In genomic region chr11:73140213-73141030, GRCh38 we compare ENCODE assay signal across 7 cellular contexts. TPM values are rescaled to one million over a fixed set of nuclear protein-coding genes. Genes with fewer than 3 reads are reported as not detected.
DNase-seq lines count a peak whose midpoint lies in the region; ATAC-seq and TF ChIP-seq lines count a peak whose summit lies in the region.

No MANE protein-coding gene starts in this region.

- H4K20me1 ChIP-seq in MM.1S (ENCODE audit: insufficient read depth, low read length) = no peaks in the 10 kb centered on the region; the same call in 1 of the 2 replicates

- peak overlapping the region; percentile 96 for H3K4me3 ChIP-seq in MM.1S (ENCODE audit: low read length)

- peaks cover 10% of the 10 kb centered on the region for H3K36me3 ChIP-seq in MM.1S (replicated peaks; ENCODE audit: insufficient read depth, low read length)

- no peaks in the 10 kb centered on the region for H3K9me3 ChIP-seq in MM.1S (replicated peaks; ENCODE audit: insufficient read depth, low read length)

- no peaks in the 10 kb centered on the region for H3K9me3 Mint-ChIP-seq in activated naive CD4-positive, alpha-beta T cell treated with anti-CD3 and anti-CD28 coated beads, Interleukin-2, amount 50 U/mL, for 24 hours
- H3K9me3 Mint-ChIP-seq in progenitor cell of endocrine pancreas (ENCODE audit: low read depth) = no peaks in the 10 kb centered on the region

- peaks cover 34% of the 10 kb centered on the region for H3F3A ChIP-seq in MM.1S (ENCODE audit: insufficient read depth, low read length)

- no peaks in the 10 kb centered on the region for H3K9me2 ChIP-seq in MM.1S (replicated peaks; ENCODE audit: insufficient read depth, low read length)

- peak; percentile 3 for ATAC-seq in left ventricle myocardium superior
- ATAC-seq in GM18520 (IDR thresholded peaks at IDR 0.05; ENCODE audit: unreplicated experiment) = no peak

- peaks cover 65% of the 10 kb centered on the region for H3K79me2 ChIP-seq in MM.1S (ENCODE audit: low read length)

- H3K4me1 Mint-ChIP-seq in activated naive CD4-positive, alpha-beta T cell treated with anti-CD3 and anti-CD28 coated beads, Interleukin-2, amount 50 U/mL, for 24 hours = peaks cover 57% of the 10 kb centered on the region
- peaks cover 29% of the 10 kb centered on the region for H3K4me1 Mint-ChIP-seq in progenitor cell of endocrine pancreas (ENCODE audit: low read depth)

- TF ChIP-seq CTCF in GM10266 (IDR thresholded peaks at IDR 0.05; ENCODE audit: control insufficient read depth, insufficient read depth, low read depth, missing control alignments) (no peak), MM.1S (IDR thresholded peaks at IDR 0.05; ENCODE audit: low read length) (no peak), progenitor cell of endocrine pancreas (IDR thresholded peaks at IDR 0.05; ENCODE audit: unreplicated experiment) (no peak)

- peak overlapping the region; percentile 80 for H3K27ac Mint-ChIP-seq in activated naive CD4-positive, alpha-beta T cell treated with anti-CD3 and anti-CD28 coated beads, Interleukin-2, amount 50 U/mL, for 24 hours
- peak overlapping the region; percentile 90 for H3K27ac Mint-ChIP-seq in progenitor cell of endocrine pancreas

- peak overlapping the region; percentile 98 for H3K4me3 Mint-ChIP-seq in activated naive CD4-positive, alpha-beta T cell treated with anti-CD3 and anti-CD28 coated beads, Interleukin-2, amount 50 U/mL, for 24 hours
- H3K4me3 Mint-ChIP-seq in progenitor cell of endocrine pancreas (ENCODE audit: low read depth) = peak overlapping the region; percentile 89

- H3K27me3 Mint-ChIP-seq in activated naive CD4-positive, alpha-beta T cell treated with anti-CD3 and anti-CD28 coated beads, Interleukin-2, amount 50 U/mL, for 24 hours = no peaks in the 10 kb centered on the region
- no peaks in the 10 kb centered on the region for H3K27me3 Mint-ChIP-seq in progenitor cell of endocrine pancreas

- peaks cover 2% of the 10 kb centered on the region for H3K36me3 Mint-ChIP-seq in activated naive CD4-positive, alpha-beta T cell treated with anti-CD3 and anti-CD28 coated beads, Interleukin-2, amount 50 U/mL, for 24 hours
- no peaks in the 10 kb centered on the region for H3K36me3 Mint-ChIP-seq in progenitor cell of endocrine pancreas (ENCODE audit: insufficient read depth)

- no peaks in the 10 kb centered on the region for H3K27me3 ChIP-seq in MM.1S (replicated peaks; ENCODE audit: insufficient read depth, low read length)

- H3K4me2 ChIP-seq in MM.1S (ENCODE audit: low read depth, low read length) = peak overlapping the region; percentile 69

- peaks cover 37% of the 10 kb centered on the region for H3K4me1 ChIP-seq in MM.1S (ENCODE audit: low read length)

- H2AFZ ChIP-seq in MM.1S (ENCODE audit: low read length) = no peak overlapping the region

- DNase-seq in GM10266 (ENCODE audit: extremely low spot score) = peak; percentile 31
- peak; percentile 68 for DNase-seq in MM.1S
- DNase-seq in left ventricle myocardium superior = peak; percentile 60
- DNase-seq in progenitor cell of endocrine pancreas (ENCODE audit: low spot score, unreplicated experiment) = no peak
- no peak for DNase-seq in HPDE6-E6E7 (ENCODE audit: extremely low spot score)

- H3K9ac ChIP-seq in MM.1S (ENCODE audit: low read length) = peak overlapping the region; percentile 87

- intact Hi-C loops in left ventricle myocardium superior (cut with micrococcal nuclease) = loop anchor here (10.0 kb wide), 1 partner anchor 306 kb away; no protein-coding TSS in a partner anchor

- H3K27ac ChIP-seq in MM.1S (ENCODE audit: low read length) = peak overlapping the region; percentile 99; the same call in 1 of the 2 replicates

RNA-seq across cellular contexts. Expression of gene FCHSD2, which starts 1.7 kb away (rescaled TPM):
- total RNA-seq in left ventricle myocardium superior = 32.7 TPM
- 28.4 and 35.4 TPM in 2 replicates for total RNA-seq in progenitor cell of endocrine pancreas

Comparison
In these comparisons a context has a peak if more than half of its experiments do, and no peak if none do; other contexts are left out.
1. DNase-seq: peak in GM10266 (single experiment), MM.1S (single experiment) and left ventricle myocardium superior (single experiment); none in progenitor cell of endocrine pancreas (single experiment) and HPDE6-E6E7 (single experiment).